In genomic region chr13:95678967-95679366, GRCh38 we compare ENCODE assay signal across 2 cellular contexts.
TF ChIP-seq lines count a peak whose summit lies in the region.

No MANE protein-coding gene starts in this region.

TF ChIP-seq in HEK293, 187 proteins besides CTCF, POLR2A, EP300 and RAD21 (continued from another document):
- peak; percentile 19; the same call in 1 of the 2 replicates for TF ChIP-seq ZBTB17 (tag by site-specific recombination; IDR thresholded peaks at IDR 0.05)
- peak; percentile 87 for TF ChIP-seq ZNF362 (tag by site-specific recombination; IDR thresholded peaks at IDR 0.05)
- no peak for TF ChIP-seq ZBTB11 (tag by site-specific recombination; conservative IDR thresholded peaks at IDR 0.05; ENCODE audit: low read depth)
- TF ChIP-seq ZNF202 (tag by site-specific recombination; IDR thresholded peaks at IDR 0.05; ENCODE audit: borderline replicate concordance): no peak
- TF ChIP-seq ZNF664 (tag by site-specific recombination; IDR thresholded peaks at IDR 0.05): no peak
- no peak for TF ChIP-seq ZNF692 (tag by site-specific recombination; IDR thresholded peaks at IDR 0.05)
- no peak for TF ChIP-seq ZNF175 (tag by site-specific recombination; IDR thresholded peaks at IDR 0.05)
- no peak for TF ChIP-seq ZBTB26 (tag by site-specific recombination; optimal IDR thresholded peaks at IDR 0.05)
- TF ChIP-seq ZNF792 (tag by site-specific recombination; IDR thresholded peaks at IDR 0.05): no peak
TF ChIP-seq in HEK293: peak in this region for 2.

TF ChIP-seq in K562, 482 proteins besides CTCF, POLR2A, EP300 and RAD21 (continued from another document):
- TF ChIP-seq CHD4 (IDR thresholded peaks at IDR 0.05; ENCODE audit: insufficient read depth, insufficient replicate concordance, low read depth, low read length, poor library complexity, severe bottlenecking): no peak
- no peak for TF ChIP-seq SMAD4 (CRISPR knock-in tag; conservative IDR thresholded peaks at IDR 0.05)
- TF ChIP-seq ZNF277 (CRISPR knock-in tag; IDR thresholded peaks at IDR 0.05; ENCODE audit: borderline replicate concordance): no peak
- TF ChIP-seq THRA (IDR thresholded peaks at IDR 0.05): no peak
- no peak for TF ChIP-seq PKNOX1 (IDR thresholded peaks at IDR 0.05)
- no peak for TF ChIP-seq ZKSCAN3 (CRISPR knock-in tag; IDR thresholded peaks at IDR 0.05)
- no peak for TF ChIP-seq BCL6 (CRISPR knock-in tag; IDR thresholded peaks at IDR 0.05)
- no peak for TF ChIP-seq ZNF696 (CRISPR knock-in tag; conservative IDR thresholded peaks at IDR 0.05)
- TF ChIP-seq DACH1 (IDR thresholded peaks at IDR 0.05; ENCODE audit: partially characterized antibody): no peak
- no peak for TF ChIP-seq TAF1 (IDR thresholded peaks at IDR 0.05; ENCODE audit: control insufficient read depth, extremely low read depth, insufficient read depth, low read length, severe bottlenecking)
- no peak for TF ChIP-seq ZNF274 (IDR thresholded peaks at IDR 0.05; ENCODE audit: borderline replicate concordance, low read depth, low read length)
- TF ChIP-seq ATF2 (CRISPR knock-in tag; IDR thresholded peaks at IDR 0.05): no peak
- no peak for TF ChIP-seq HDGF (IDR thresholded peaks at IDR 0.05)
- no peak for TF ChIP-seq RFX5 (IDR thresholded peaks at IDR 0.05; ENCODE audit: low read depth, low read length)
- TF ChIP-seq RREB1 (CRISPR knock-in tag; IDR thresholded peaks at IDR 0.05): no peak
- no peak for TF ChIP-seq ZBTB43 (CRISPR knock-in tag; IDR thresholded peaks at IDR 0.05)
